1 cellular context compared by ENCODE assay signal in genomic region chr2:70103531-70104061, GRCh38.
TF ChIP-seq lines count a peak whose summit lies in the region.

No MANE protein-coding gene starts in this region.

TF ChIP-seq in H1, 55 proteins besides CTCF, POLR2A, EP300 and RAD21 (continued from another document):
- TF ChIP-seq CHD7 (IDR thresholded peaks at IDR 0.05; ENCODE audit: insufficient replicate concordance, low read length) (no peak), CBX5 (IDR thresholded peaks at IDR 0.05; ENCODE audit: low read depth, low read length) (no peak), USF2 (IDR thresholded peaks at IDR 0.05; ENCODE audit: low read length) (no peak)
